ENCODE assay signal across 26 cellular contexts in genomic region chr7:139088268-139088667, GRCh38. TPM values are rescaled to one million over a fixed set of nuclear protein-coding genes. Genes with fewer than 3 reads are reported as not detected.
A peak's percentile ranks its signal among the peaks of the same experiment; 100 is the strongest.
DNase-seq lines count a peak whose midpoint lies in the region; ATAC-seq and TF ChIP-seq lines count a peak whose summit lies in the region.
"Had no signal": no experiment of that assay in that cellular context is flagged by ENCODE, and none has a peak within 500 bp of the region (broad histone marks: within the 10 kb centered on the region; RNA-seq: fewer than 3 reads in every experiment).

No MANE protein-coding gene starts in this region.

- POLR2A ChIA-PET in HEK293 (lab: Yijun Ruan, JAX) = no interaction called here
- POLR2A ChIA-PET in Caco-2 (lab: Charles Lee) = no interaction called here

- peaks cover 14% of the 10 kb centered on the region for H3K9me3 Mint-ChIP-seq in activated T-cell treated with anti-CD3 and anti-CD28 coated beads, Interleukin-2, amount 50 U/mL, for 24 hours
- peaks cover 26% of the 10 kb centered on the region for H3K9me3 Mint-ChIP-seq in activated naive CD8-positive, alpha-beta T cell treated with anti-CD3 and anti-CD28 coated beads for 36 hours
- peaks cover 10% of the 10 kb centered on the region for H3K9me3 Mint-ChIP-seq in Caco-2 (ENCODE audit: unreplicated experiment)

- peak overlapping the region; percentile 72 for H3K27ac Mint-ChIP-seq in activated T-cell treated with anti-CD3 and anti-CD28 coated beads, Interleukin-2, amount 50 U/mL, for 24 hours
- H3K27ac Mint-ChIP-seq in activated naive CD8-positive, alpha-beta T cell treated with anti-CD3 and anti-CD28 coated beads for 36 hours = peak overlapping the region; percentile 74
- H3K27ac Mint-ChIP-seq in Caco-2 (ENCODE audit: unreplicated experiment) = no peak overlapping the region

- H3K4me1 ChIP-seq in HEK293 (ENCODE audit: control insufficient read depth, insufficient read depth, low read length) = no peaks in the 10 kb centered on the region
- H3K4me1 ChIP-seq in Caco-2 = peaks cover 20% of the 10 kb centered on the region
- peaks cover 22% of the 10 kb centered on the region for H3K4me1 ChIP-seq in upper lobe of right lung
- H3K4me1 ChIP-seq: psoas muscle, SJSA1, uterus had no signal

- H3K4me3 ChIP-seq in HEK293 (ENCODE audit: low read depth, low read length) = no peak overlapping the region
- H3K4me3 ChIP-seq in Caco-2 (ENCODE audit: low read depth, low read length) = no peak overlapping the region
- H3K4me3 ChIP-seq in upper lobe of right lung = no peak overlapping the region
- H3K4me3 ChIP-seq: coronary artery, esophagus muscularis mucosa, psoas muscle, SJSA1, suprapubic skin, uterus had no signal

- H3K36me3 ChIP-seq in HEK293 (ENCODE audit: control insufficient read depth in 2 of 2, insufficient read depth in 1 of 2, low read length in 2 of 2) = peaks cover 2 to 63% of the 10 kb centered on the region in 2 experiments; a peak in 2 of 3 replicates
- H3K36me3 ChIP-seq in Caco-2 (ENCODE audit: control insufficient read depth, insufficient read depth, low read length) = 0 out of 2 replicates have a peak, but pooled peaks cover 2% of the 10 kb centered on the region
- peaks cover 63% of the 10 kb centered on the region for H3K36me3 ChIP-seq in upper lobe of right lung
- H3K36me3 ChIP-seq: uterus had no signal

- H3K27me3 ChIP-seq in Caco-2 (replicated peaks; ENCODE audit: control insufficient read depth, insufficient read depth, low read length) = no peaks in the 10 kb centered on the region
- H3K27me3 ChIP-seq in upper lobe of right lung = no peaks in the 10 kb centered on the region
- H3K27me3 ChIP-seq: BLaER1 treated with 17β-estradiol and CSF1 and Interleukin-3, amounts not matched to agents 10 nM and 100 nM; esophagus muscularis mucosa; SJSA1; suprapubic skin; uterus had no signal

- TF ChIP-seq CTCF in HEK293 (tag by site-specific recombination; IDR thresholded peaks at IDR 0.05) = no peak
- TF ChIP-seq CTCF in Caco-2 (IDR thresholded peaks at IDR 0.05; ENCODE audit: insufficient read depth in 1 of 2, low read depth in 1 of 2, low read length in 1 of 2, severe bottlenecking in 1 of 2, unreplicated experiment in 1 of 2) = no peak
- no peak for TF ChIP-seq CTCF in upper lobe of right lung (IDR thresholded peaks at IDR 0.05)

- CTCF ChIA-PET in HEK293 (lab: Yijun Ruan, JAX) (interaction anchor here (3.2 kb wide), 1 partner anchor 13 kb away, joined by 15 read pairs; no protein-coding TSS in a partner anchor), Caco-2 (lab: Charles Lee) (no interaction called here)

- H3K4me1 Mint-ChIP-seq in activated T-cell treated with anti-CD3 and anti-CD28 coated beads, Interleukin-2, amount 50 U/mL, for 24 hours (ENCODE audit: low read depth) = peaks cover 87% of the 10 kb centered on the region
- H3K4me1 Mint-ChIP-seq in activated naive CD8-positive, alpha-beta T cell treated with anti-CD3 and anti-CD28 coated beads for 36 hours = peaks cover 82% of the 10 kb centered on the region
- peaks cover 14% of the 10 kb centered on the region for H3K4me1 Mint-ChIP-seq in Caco-2 (ENCODE audit: low read depth, unreplicated experiment)

- peaks cover 96% of the 10 kb centered on the region for H3K36me3 Mint-ChIP-seq in activated T-cell treated with anti-CD3 and anti-CD28 coated beads, Interleukin-2, amount 50 U/mL, for 24 hours (ENCODE audit: low read depth)
- peaks cover 86% of the 10 kb centered on the region for H3K36me3 Mint-ChIP-seq in activated naive CD8-positive, alpha-beta T cell treated with anti-CD3 and anti-CD28 coated beads for 36 hours
- H3K36me3 Mint-ChIP-seq in Caco-2 (ENCODE audit: insufficient read depth, unreplicated experiment) = peaks cover 48% of the 10 kb centered on the region

- intact Hi-C loops in Caco-2 (cut with micrococcal nuclease; ENCODE audit: unreplicated experiment) = no loop called here
- intact Hi-C loops in upper lobe of right lung (cut with DNase I) = no loop called here

- BruUV-seq in Caco-2 (replicated peaks; lab: Mats Ljungman, UMichigan) = no TSS peak

- H3K4me3 Mint-ChIP-seq in activated T-cell treated with anti-CD3 and anti-CD28 coated beads, Interleukin-2, amount 50 U/mL, for 24 hours = no peak overlapping the region
- H3K4me3 Mint-ChIP-seq in activated naive CD8-positive, alpha-beta T cell treated with anti-CD3 and anti-CD28 coated beads for 36 hours = no peak overlapping the region
- no peak overlapping the region for H3K4me3 Mint-ChIP-seq in Caco-2 (ENCODE audit: unreplicated experiment)
- H3K4me3 Mint-ChIP-seq: effector memory CD8-positive, alpha-beta T cell had no signal

- H3K9me3 ChIP-seq in HEK293 (ENCODE audit: control insufficient read depth, insufficient read depth, low read depth, low read length) (no peaks in the 10 kb centered on the region), Caco-2 (no peaks in the 10 kb centered on the region), upper lobe of right lung (no peaks in the 10 kb centered on the region)
- H3K9me3 ChIP-seq: esophagus muscularis mucosa, psoas muscle, SJSA1, suprapubic skin, uterus had no signal

- no peak for DNase-seq in activated T-cell treated with anti-CD3 and anti-CD28 coated beads, Interleukin-2, amount 50 U/mL, for 24 hours
- DNase-seq in activated T-cell treated with anti-CD3 and anti-CD28 coated beads, Interleukin-2, amount 50 U/mL, for 1 hour = no peak
- DNase-seq in activated naive CD8-positive, alpha-beta T cell treated with anti-CD3 and anti-CD28 coated beads for 36 hours = no peak
- DNase-seq in stimulated activated CD8-positive, alpha-beta memory T cell treated with anti-CD3 and anti-CD28 coated beads, Interleukin-4, amount 100 ng/mL, for 48 hours = peak; percentile 18
- DNase-seq in Caco-2 = no peak
- no peak for DNase-seq in upper lobe of right lung
- DNase-seq in stimulated activated CD4-positive, alpha-beta T cell treated with anti-CD3 and anti-CD28 coated beads, Interleukin-12 subunit alpha, Interleukin-12 subunit beta, amount 100 ng/mL, for 4 hours = no peak
- DNase-seq: amniotic stem cell; effector memory CD8-positive, alpha-beta T cell; foreskin melanocyte; H7; left cardiac atrium; mammary epithelial cell; NCI-H187; NCI-H2227 treated with DMSO at 0.1 percent for 48 hours; NCI-H69; psoas muscle; T-helper 9 cell; uterus had no signal

- H3K27ac ChIP-seq in HEK293 (ENCODE audit: extremely low read depth, low read depth, low read length) = no peak overlapping the region
- no peak overlapping the region for H3K27ac ChIP-seq in upper lobe of right lung
- H3K27ac ChIP-seq: BLaER1 treated with 17β-estradiol and CSF1 and Interleukin-3, amounts not matched to agents 10 nM and 100 nM; coronary artery; esophagus muscularis mucosa; HL-60; psoas muscle; SJSA1; suprapubic skin; uterus had no signal

- no peaks in the 10 kb centered on the region for H3K27me3 Mint-ChIP-seq in activated T-cell treated with anti-CD3 and anti-CD28 coated beads, Interleukin-2, amount 50 U/mL, for 24 hours
- H3K27me3 Mint-ChIP-seq in activated naive CD8-positive, alpha-beta T cell treated with anti-CD3 and anti-CD28 coated beads for 36 hours = no peaks in the 10 kb centered on the region
- no peaks in the 10 kb centered on the region for H3K27me3 Mint-ChIP-seq in Caco-2 (ENCODE audit: insufficient read depth, unreplicated experiment)
- H3K27me3 Mint-ChIP-seq: effector memory CD8-positive, alpha-beta T cell had no signal

- ATAC-seq in upper lobe of right lung = no peak
- ATAC-seq: effector memory CD8-positive, alpha-beta T cell; left cardiac atrium; psoas muscle had no signal

TF ChIP-seq in HEK293, 187 proteins besides CTCF, POLR2A, EP300 and RAD21:
- TF ChIP-seq ZFP69B (tag by site-specific recombination; IDR thresholded peaks at IDR 0.05) (no peak), ZNF112 (tag by site-specific recombination; IDR thresholded peaks at IDR 0.05) (no peak), ZNF792 (tag by site-specific recombination; IDR thresholded peaks at IDR 0.05) (no peak), KLF10 (tag by site-specific recombination; IDR thresholded peaks at IDR 0.05) (no peak), ZNF394 (tag by site-specific recombination; IDR thresholded peaks at IDR 0.05; ENCODE audit: borderline replicate concordance) (no peak), ZNF530 (tag by site-specific recombination; IDR thresholded peaks at IDR 0.05; ENCODE audit: low read depth) (no peak)
- TF ChIP-seq, protein P1, sequence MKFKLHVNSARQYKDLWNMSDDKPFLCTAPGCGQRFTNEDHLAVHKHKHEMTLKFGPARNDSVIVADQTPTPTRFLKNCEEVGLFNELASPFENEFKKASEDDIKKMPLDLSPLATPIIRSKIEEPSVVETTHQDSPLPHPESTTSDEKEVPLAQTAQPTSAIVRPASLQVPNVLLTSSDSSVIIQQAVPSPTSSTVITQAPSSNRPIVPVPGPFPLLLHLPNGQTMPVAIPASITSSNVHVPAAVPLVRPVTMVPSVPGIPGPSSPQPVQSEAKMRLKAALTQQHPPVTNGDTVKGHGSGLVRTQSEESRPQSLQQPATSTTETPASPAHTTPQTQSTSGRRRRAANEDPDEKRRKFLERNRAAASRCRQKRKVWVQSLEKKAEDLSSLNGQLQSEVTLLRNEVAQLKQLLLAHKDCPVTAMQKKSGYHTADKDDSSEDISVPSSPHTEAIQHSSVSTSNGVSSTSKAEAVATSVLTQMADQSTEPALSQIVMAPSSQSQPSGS (tag by site-specific recombination; IDR thresholded peaks at IDR 0.05; ENCODE audit: low read depth) = peak; percentile 17; the same call in 1 of the 2 replicates

RNA-seq across cellular contexts. Expression of gene ZC3HAV1, which starts 21.3 kb away (rescaled TPM):
- 100 to 1,000 TPM; 117 to 118 TPM for total RNA-seq in activated naive CD8-positive, alpha-beta T cell treated with anti-CD3 and anti-CD28 coated beads for 36 hours
- 30.8 and 30.9 TPM in 2 replicates for total RNA-seq in Caco-2 (2022)
- 36.0 TPM for total RNA-seq in upper lobe of right lung

RNA-seq across cellular contexts. Expression of gene ZC3HAV1L, which starts 52.4 kb away (rescaled TPM):
- 10 to 100 TPM; 12.9 to 13.4 TPM for total RNA-seq in activated naive CD8-positive, alpha-beta T cell treated with anti-CD3 and anti-CD28 coated beads for 36 hours
- 22.1 and 24.6 TPM in 2 replicates for total RNA-seq in Caco-2 (2022)
- total RNA-seq in upper lobe of right lung = 6.4 TPM
